In the genomic region with DNA sequence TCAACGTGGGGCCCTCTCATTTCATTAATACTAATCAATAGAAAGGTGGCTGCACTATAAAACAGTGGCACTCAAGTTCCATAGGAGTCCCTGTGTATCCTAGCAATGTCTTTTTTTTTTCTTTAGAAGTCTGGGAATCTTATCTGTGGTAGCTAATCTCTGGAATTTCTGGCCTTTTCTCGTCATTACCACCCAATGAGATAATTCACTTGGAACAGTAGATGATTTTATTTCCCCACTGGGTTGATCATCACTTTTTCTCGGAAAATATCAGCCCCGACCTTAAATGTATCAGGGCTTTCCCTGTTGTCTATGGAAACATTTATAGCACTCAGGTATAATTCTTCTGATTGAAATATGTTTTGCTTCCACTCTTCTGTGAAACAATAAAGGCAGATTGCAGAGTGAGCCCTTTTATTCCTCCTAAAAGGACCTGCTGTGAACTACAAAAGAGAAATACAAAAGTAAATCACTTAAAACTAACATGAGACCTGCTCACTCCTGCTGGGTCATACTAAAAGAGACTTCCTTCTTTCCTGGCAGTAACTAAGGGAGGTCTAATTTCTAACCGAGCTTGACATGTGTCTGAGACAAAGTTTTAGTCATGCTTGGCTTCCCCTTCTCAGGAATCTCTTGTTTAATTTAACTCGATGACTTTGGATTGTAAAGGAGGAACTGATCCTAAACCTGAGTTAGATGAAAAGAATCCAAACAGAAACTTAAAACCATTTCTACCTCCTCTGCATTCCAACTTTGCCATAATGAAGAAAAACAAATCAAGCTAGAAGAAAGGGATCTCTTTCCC, we compare ENCODE assay signal across 13 cellular contexts.
DNase-seq lines count a peak whose midpoint lies in the region; ATAC-seq lines count a peak whose summit lies in the region.
"Had no signal": no experiment of that assay in that cellular context is flagged by ENCODE, and none has a peak within 500 bp of the region (broad histone marks: within the 10 kb centered on the region; RNA-seq: fewer than 3 reads in every experiment).

No MANE protein-coding gene starts in this region.

- no peak for ATAC-seq in HG02759 (IDR thresholded peaks at IDR 0.05; ENCODE audit: unreplicated experiment)
- ATAC-seq in GM18520 (IDR thresholded peaks at IDR 0.05; ENCODE audit: unreplicated experiment) = no peak
- ATAC-seq: activated CD4-positive, CD25-positive, alpha-beta regulatory T cell treated with anti-CD3 and anti-CD28 coated beads, Interleukin-2, amount 50 U/mL, for 24 hours; HepG2; right cardiac atrium had no signal

- no peaks in the 10 kb centered on the region for H3K9me3 ChIP-seq in HUES48 (ENCODE audit: control insufficient read depth, insufficient read depth, low read length)
- H3K9me3 ChIP-seq in SJCRH30 (replicated peaks) = no peaks in the 10 kb centered on the region

- no peaks in the 10 kb centered on the region for H3K27me3 ChIP-seq in HUES48 (ENCODE audit: control insufficient read depth, insufficient read depth, low read length)
- H3K27me3 ChIP-seq in SJCRH30 = no peaks in the 10 kb centered on the region

- H3K4me1 ChIP-seq in HUES48 (ENCODE audit: control insufficient read depth, insufficient read depth, low read length) = peaks cover 48% of the 10 kb centered on the region
- H3K4me1 ChIP-seq in SJCRH30 = peaks cover 24% of the 10 kb centered on the region

- H3K36me3 ChIP-seq in HUES48 (ENCODE audit: control insufficient read depth, insufficient read depth, low read length) = no peaks in the 10 kb centered on the region
- no peaks in the 10 kb centered on the region for H3K36me3 ChIP-seq in SJCRH30

- H3K27ac ChIP-seq in HUES48 (ENCODE audit: low read depth, low read length) (peak overlapping the region; percentile 86), SJCRH30 (peak overlapping the region; percentile 75)

- H3K4me3 ChIP-seq in HUES48 (ENCODE audit: low read depth, low read length) (peak overlapping the region; percentile 12; the same call in 1 of the 2 replicates), SJCRH30 (peak overlapping the region; percentile 17; the same call in 1 of the 2 replicates)

- H3K9ac ChIP-seq in HUES48 (ENCODE audit: low read depth, low read length) = no peak overlapping the region

- DNase-seq in SJCRH30 = peak in 1 of 2 experiments; percentile 67
- peak; percentile 80 for DNase-seq in glomerular visceral epithelial cell (ENCODE audit: extremely low spot score)
- DNase-seq in renal cortical epithelial cell (ENCODE audit: low read depth) = peak; percentile 96
- DNase-seq in ecto neural progenitor cell (ENCODE audit: low spot score) = no peak
- DNase-seq: cerebellar nuclear complex, NCI-H2171 treated with DMSO at 0.1 percent for 48 hours, right cardiac atrium, Right ventricle myocardium superior had no signal
